11 cellular contexts compared by ENCODE assay signal in genomic region chr6:131954099-131954774, GRCh38. TPM values are rescaled to one million over a fixed set of nuclear protein-coding genes. Genes with fewer than 3 reads are reported as not detected.
DNase-seq lines count a peak whose midpoint lies in the region; ATAC-seq, FAIRE-seq and TF ChIP-seq lines count a peak whose summit lies in the region.
"Had no signal": no experiment of that assay in that cellular context is flagged by ENCODE, and none has a peak within 500 bp of the region (broad histone marks: within the 10 kb centered on the region; RNA-seq: fewer than 3 reads in every experiment).

No MANE protein-coding gene starts in this region.

- no peak for TF ChIP-seq CTCF in A549 (IDR thresholded peaks at IDR 0.05)
- no peak for TF ChIP-seq CTCF in neural crest cell (conservative IDR thresholded peaks at IDR 0.05)

- H3K4me1 ChIP-seq in A549: peaks cover 57% of the 10 kb centered on the region

- CTCF ChIA-PET in A549 (lab: Yijun Ruan, JAX): interaction anchor here (0.8 kb wide), 1 partner anchor 107 kb away, joined by 3 read pairs; no protein-coding TSS in a partner anchor

- H3K27ac Mint-ChIP-seq in neural crest cell (ENCODE audit: unreplicated experiment): peak overlapping the region; percentile 81
- H3K27ac Mint-ChIP-seq: T-helper 2 cell treated with Interferon-gamma antibody and Interleukin-4, amounts not matched to agents 5 μg/mL and 100 μg/mL, for 36 hours had no signal

- no peak for ATAC-seq in A549
- ATAC-seq in GM18870 (IDR thresholded peaks at IDR 0.05; ENCODE audit: unreplicated experiment): no peak
- no peak for ATAC-seq in GM21717 (IDR thresholded peaks at IDR 0.05; ENCODE audit: unreplicated experiment)
- ATAC-seq in HG02759 (IDR thresholded peaks at IDR 0.05; ENCODE audit: unreplicated experiment): no peak

- DNase-seq in A549 (ENCODE audit: low read depth in 1 of 2, low spot score in 1 of 2) (no peak), M059J (ENCODE audit: low read depth) (peak; percentile 59), epithelial cell of prostate (ENCODE audit: low read depth, low spot score) (no peak), neural crest cell (ENCODE audit: low read depth, low spot score) (no peak)
- DNase-seq in stimulated activated CD4-positive, alpha-beta T cell treated with anti-CD3 and anti-CD28 coated beads, Interleukin-4, amount 100 ng/mL, for 24 hours: no peak
- DNase-seq: cortex of kidney, MM.1S had no signal

- no peak for TF ChIP-seq POLR2A in A549 (IDR thresholded peaks at IDR 0.05; ENCODE audit: low read length)

- TF ChIP-seq EP300 in A549 (IDR thresholded peaks at IDR 0.05): no peak

- H3K4me3 Mint-ChIP-seq in neural crest cell: peak overlapping the region; percentile 67
- H3K4me3 Mint-ChIP-seq: T-helper 2 cell treated with Interferon-gamma antibody and Interleukin-4, amounts not matched to agents 5 μg/mL and 100 μg/mL, for 36 hours had no signal

- no peak overlapping the region for H3K4me3 ChIP-seq in A549

- no peaks in the 10 kb centered on the region for H3K9me3 Mint-ChIP-seq in neural crest cell
- H3K9me3 Mint-ChIP-seq: T-helper 2 cell treated with Interferon-gamma antibody and Interleukin-4, amounts not matched to agents 5 μg/mL and 100 μg/mL, for 36 hours had no signal

- TF ChIP-seq RAD21 in A549 (conservative IDR thresholded peaks at IDR 0.05 in 1 of 2, IDR thresholded peaks at IDR 0.05 in 1 of 2): no peak

- H3K9me3 ChIP-seq in A549: no peaks in the 10 kb centered on the region

- H3K4me2 ChIP-seq in A549: peak overlapping the region; percentile 80

- H3K4me1 Mint-ChIP-seq in neural crest cell: peaks cover 53% of the 10 kb centered on the region

- 8% methylated on average over 3 of the region's 3 CpGs for WGBS in A549 (ENCODE audit: missing lambda C conversion rate)

- peaks cover 1% of the 10 kb centered on the region for H3K36me3 Mint-ChIP-seq in neural crest cell (ENCODE audit: low read depth)

- H3K27ac ChIP-seq in A549 (peak overlapping the region; percentile 84 to 88), epithelial cell of prostate (peak overlapping the region; percentile 70)

- no peaks in the 10 kb centered on the region for H3K27me3 Mint-ChIP-seq in neural crest cell (ENCODE audit: low read depth)

- POLR2A ChIA-PET in A549 (lab: Yijun Ruan, JAX): interaction anchor here (0.7 kb wide), 1 partner anchor 112 kb away, joined by 3 read pairs; no protein-coding TSS in a partner anchor

- no peak for FAIRE-seq in A549 (lab: Jason Lieb, UNC)

TF ChIP-seq in A549, 52 proteins besides CTCF, POLR2A, EP300 and RAD21:
- no peak for TF ChIP-seq PBX3 (IDR thresholded peaks at IDR 0.05)
- TF ChIP-seq HOXB13 (CRISPR knock-in tag; IDR thresholded peaks at IDR 0.05; ENCODE audit: low read depth): peak; percentile 54; the same call in 1 of the 2 replicates
- TF ChIP-seq HOXB5 (CRISPR knock-in tag; IDR thresholded peaks at IDR 0.05): 0 out of 2 replicates have a peak, but pooled peaks have one; percentile 54
- TF ChIP-seq RCOR1 (IDR thresholded peaks at IDR 0.05; ENCODE audit: low read depth, low read length): no peak
- no peak for TF ChIP-seq NPAS2 (CRISPR knock-in tag; IDR thresholded peaks at IDR 0.05; ENCODE audit: borderline replicate concordance)
- peak; percentile 99 for TF ChIP-seq MAFK (IDR thresholded peaks at IDR 0.05; ENCODE audit: partially characterized antibody)
- 0 out of 2 replicates have a peak, but pooled peaks have one; percentile 53 for TF ChIP-seq FOXS1 (CRISPR knock-in tag; IDR thresholded peaks at IDR 0.05)
- TF ChIP-seq NFE2L2 (conservative IDR thresholded peaks at IDR 0.05; ENCODE audit: low read length): peak; percentile 96
- TF ChIP-seq FOSL2 (IDR thresholded peaks at IDR 0.05): no peak
- peak; percentile 36; the same call in 1 of the 2 replicates for TF ChIP-seq FOSL2 (CRISPR knock-in tag; IDR thresholded peaks at IDR 0.05)
- peak; percentile 36; the same call in 1 of the 2 replicates for TF ChIP-seq ZSCAN20 (CRISPR knock-in tag; IDR thresholded peaks at IDR 0.05)

RNA-seq across cellular contexts. Expression of gene CCN2, which starts 3.1 kb away (rescaled TPM):
- polyA plus RNA-seq in A549 (2011; rRNA removed) (89.9 and 103 TPM in 2 replicates), A549 (2017; fragmentation: RNase III; extraction: RNeasy Plus Mini Kit Qiagen cat#74134 plus additional on column Dnase treatment) (32.0 to 47.4 TPM (median 40.5 TPM) in 3 replicates)
- 81.2 and 103 TPM in 2 replicates for polyA plus RNA-seq in A549 (2012; cell fraction: cytosol; rRNA removed)
- 126 and 177 TPM in 2 replicates for polyA plus RNA-seq in A549 (2012; cell fraction: nucleus; rRNA removed)
- polyA minus RNA-seq in A549 (2011; rRNA and poly(A)+ RNA removed): 24.8 and 32.2 TPM in 2 replicates
- total RNA-seq in M059J (2014; rRNA removed; shearing (Covaris generic)): 44.5 and 76.7 TPM in 2 replicates
- 20.3 and 24.2 TPM in 2 replicates for total RNA-seq in neural crest cell
